18 cellular contexts compared by ENCODE assay signal in the genomic region with DNA sequence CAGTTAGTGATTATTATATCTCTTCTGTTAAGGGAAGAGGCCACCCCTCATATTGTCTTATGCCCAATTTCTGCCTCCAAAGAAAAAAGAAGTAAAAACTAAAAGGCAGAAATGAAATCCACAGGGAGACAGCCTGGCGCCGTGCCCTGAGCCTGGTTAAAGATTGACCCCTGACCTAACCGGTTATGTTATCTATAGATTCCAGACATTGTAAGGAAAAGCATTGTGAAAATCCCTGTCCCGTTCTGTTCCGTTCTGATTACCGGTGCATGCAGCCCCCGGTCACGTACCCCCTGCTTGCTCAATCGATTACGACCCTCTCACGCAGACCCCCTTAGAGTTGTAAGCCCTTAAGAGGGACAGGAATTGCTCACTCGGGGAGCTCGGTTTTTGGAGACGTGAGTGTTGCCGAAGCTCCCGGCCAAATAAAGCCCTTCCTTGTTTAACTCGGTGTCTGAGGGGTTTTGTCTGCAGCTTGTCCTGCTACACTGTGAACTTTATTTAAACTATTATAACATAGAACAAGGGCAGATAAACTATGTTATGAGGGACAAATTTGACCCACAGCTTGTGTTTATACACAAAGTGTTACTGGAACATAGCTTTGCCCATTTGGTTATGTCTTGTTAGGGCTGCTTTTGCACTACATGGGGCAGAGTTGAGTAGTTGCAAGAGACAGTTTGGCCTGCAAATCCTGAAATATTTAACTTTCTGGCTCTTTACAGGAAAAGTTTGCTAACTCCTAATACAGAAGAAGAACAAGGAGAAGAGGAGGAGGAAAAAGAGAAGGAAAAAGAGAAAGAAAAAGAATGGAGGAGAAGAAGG. TPM values are rescaled to one million over a fixed set of nuclear protein-coding genes. Genes with fewer than 3 reads are reported as not detected.
DNase-seq lines count a peak whose midpoint lies in the region; ATAC-seq and TF ChIP-seq lines count a peak whose summit lies in the region.
"Had no signal": no experiment of that assay in that cellular context is flagged by ENCODE, and none has a peak within 500 bp of the region (broad histone marks: within the 10 kb centered on the region; RNA-seq: fewer than 3 reads in every experiment).

No MANE protein-coding gene starts in this region.

- H3K9me3 ChIP-seq in duodenal mucosa (ENCODE audit: control insufficient read depth in 1 of 2, low read length in 2 of 2): no peaks in the 10 kb centered on the region
- no peaks in the 10 kb centered on the region for H3K9me3 ChIP-seq in mucosa of descending colon
- H3K9me3 ChIP-seq: MG63, prostate gland, SJSA1, testis had no signal

- H3K9ac ChIP-seq in duodenal mucosa (ENCODE audit: low read depth in 1 of 2, low read length in 2 of 2): no peak overlapping the region

- H3K27ac ChIP-seq in duodenal mucosa (ENCODE audit: low read depth, low read length): no peak overlapping the region
- H3K27ac ChIP-seq: prostate gland, SJSA1, testis had no signal

- in situ Hi-C loops in GM13977 (cut with MboI; ENCODE audit: low pct_unique_long_range_greater_than_20kb, low sequenced_read_pairs, unreplicated experiment): no loop called here

- peak; percentile 14 for DNase-seq in HK-2 (ENCODE audit: unreplicated experiment)
- DNase-seq in mucosa of descending colon: peak; percentile 81 to 95 (median 90)
- DNase-seq in NCI-H748 (lab: John Stamatoyannopoulos, UW; ENCODE audit: unreplicated experiment): no peak
- no peak for DNase-seq in GM13977 (ENCODE audit: low spot score)
- DNase-seq: activated CD4-positive, alpha-beta memory T cell treated with anti-CD3 and anti-CD28 coated beads for 36 hours; activated effector memory CD4-positive, alpha-beta T cell treated with anti-CD3 and anti-CD28 coated beads, Interleukin-2, amount 50 U/mL, for 16 hours; COR-L47; head of caudate nucleus; MG63; NCI-H1417 treated with DMSO at 0.1 percent for 48 hours; NCI-H446 treated with DMSO at 0.1 percent for 48 hours; NK-92 treated with Interleukin-12 subunit alpha and Interleukin-12 subunit beta, amount 100 ng/mL, for 24 hours; testis had no signal

- no peaks in the 10 kb centered on the region for H3K27me3 ChIP-seq in duodenal mucosa (ENCODE audit: control insufficient read depth in 1 of 2, insufficient read depth in 2 of 2, low read length in 2 of 2)
- H3K27me3 ChIP-seq: MG63, testis had no signal

- TF ChIP-seq CTCF in mucosa of descending colon (IDR thresholded peaks at IDR 0.05): no peak
- TF ChIP-seq CTCF in GM13977 (IDR thresholded peaks at IDR 0.05; ENCODE audit: extremely low read depth, insufficient read depth, missing control alignments): no peak

- H3K36me3 ChIP-seq in duodenal mucosa (ENCODE audit: control insufficient read depth in 1 of 2, insufficient read depth in 2 of 2, low read length in 2 of 2) (no peaks in the 10 kb centered on the region), mucosa of descending colon (ENCODE audit: low read depth) (no peaks in the 10 kb centered on the region)
- H3K36me3 ChIP-seq: MG63, prostate gland, SJSA1 had no signal

- peak overlapping the region; percentile 45 to 46 for H3K4me3 ChIP-seq in duodenal mucosa (ENCODE audit: low read depth in 1 of 2, low read length in 2 of 2)
- H3K4me3 ChIP-seq in mucosa of descending colon: no peak overlapping the region
- H3K4me3 ChIP-seq: MG63, prostate gland, SJSA1, testis had no signal

- H3K4me1 ChIP-seq in duodenal mucosa (ENCODE audit: control insufficient read depth in 1 of 2, insufficient read depth in 2 of 2, low read length in 2 of 2) (peaks cover 8 to 12% of the 10 kb centered on the region in 2 donors), mucosa of descending colon (ENCODE audit: low read depth) (no peaks in the 10 kb centered on the region)
- H3K4me1 ChIP-seq: prostate gland, SJSA1, testis had no signal

- ATAC-seq in mucosa of descending colon (peak; percentile 74), GM18498 (IDR thresholded peaks at IDR 0.05; ENCODE audit: unreplicated experiment) (no peak), GM18861 (IDR thresholded peaks at IDR 0.05; ENCODE audit: unreplicated experiment) (no peak)

- intact Hi-C loops in mucosa of descending colon (cut with DNase I, micrococcal nuclease): no loop called here

RNA-seq across cellular contexts. Expression of a gene that starts 49.6 kb away (rescaled TPM):
- 1,000 to 10,000 TPM in 2 of 3 donors, 100 to 1,000 TPM in 1; 968 to 2,235 (median 1,593) TPM for total RNA-seq in mucosa of descending colon

Comparison
In these comparisons a context has a peak if more than half of its experiments do, and no peak if none do; other contexts are left out.
1. DNase-seq: peak in HK-2 (single experiment) and mucosa of descending colon (3 of 3); none in NCI-H748 (single experiment) and GM13977 (single experiment).